Comparison of ENCODE assay signal across 1 cellular context in the genomic region with DNA sequence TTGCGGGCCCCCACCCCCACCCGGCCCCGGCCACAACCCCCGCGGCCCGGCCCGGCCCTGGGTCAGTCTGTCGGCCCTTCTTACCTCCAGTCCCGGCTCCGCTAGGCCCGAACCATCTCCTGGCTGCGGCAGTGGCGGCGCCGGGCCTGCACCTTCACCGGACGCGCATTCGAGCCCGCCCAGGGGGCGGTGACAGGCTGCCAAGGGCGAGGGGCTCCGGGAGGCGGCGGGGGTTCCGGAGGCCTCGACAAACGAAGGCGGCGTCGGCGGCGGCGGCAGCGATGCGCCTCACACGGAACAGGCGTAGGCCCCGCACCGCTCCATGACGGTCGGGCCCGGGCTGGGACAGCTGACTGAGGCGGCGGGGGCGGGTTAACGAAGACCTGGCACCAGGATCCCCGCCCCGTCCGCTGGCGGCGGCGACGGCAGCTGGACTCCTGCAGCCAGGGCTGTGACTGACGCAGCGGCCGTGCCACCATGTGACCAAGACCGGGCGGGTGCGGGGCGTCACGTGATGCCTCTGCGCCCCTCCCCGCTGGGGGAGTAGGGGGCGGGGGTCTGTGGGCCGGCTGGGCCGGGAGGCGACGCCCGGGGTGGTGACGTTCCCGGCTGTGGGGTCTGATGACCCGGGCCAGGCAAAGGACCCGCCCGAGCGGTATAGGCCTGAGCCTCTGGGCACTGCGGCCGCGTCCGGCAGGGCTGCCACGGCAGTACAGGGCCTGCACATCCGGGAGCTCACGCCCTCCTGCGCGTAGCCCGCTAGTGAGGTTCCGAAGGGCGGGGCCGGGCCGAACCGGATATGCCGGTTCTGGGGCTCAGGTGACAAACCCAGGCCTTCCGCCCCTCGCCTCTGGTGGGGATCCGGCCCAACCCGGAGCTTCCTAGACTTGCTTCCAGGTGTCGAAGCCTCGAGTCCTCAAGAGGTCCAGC.
TF ChIP-seq lines count a peak whose summit lies in the region.

A gene with protein sequence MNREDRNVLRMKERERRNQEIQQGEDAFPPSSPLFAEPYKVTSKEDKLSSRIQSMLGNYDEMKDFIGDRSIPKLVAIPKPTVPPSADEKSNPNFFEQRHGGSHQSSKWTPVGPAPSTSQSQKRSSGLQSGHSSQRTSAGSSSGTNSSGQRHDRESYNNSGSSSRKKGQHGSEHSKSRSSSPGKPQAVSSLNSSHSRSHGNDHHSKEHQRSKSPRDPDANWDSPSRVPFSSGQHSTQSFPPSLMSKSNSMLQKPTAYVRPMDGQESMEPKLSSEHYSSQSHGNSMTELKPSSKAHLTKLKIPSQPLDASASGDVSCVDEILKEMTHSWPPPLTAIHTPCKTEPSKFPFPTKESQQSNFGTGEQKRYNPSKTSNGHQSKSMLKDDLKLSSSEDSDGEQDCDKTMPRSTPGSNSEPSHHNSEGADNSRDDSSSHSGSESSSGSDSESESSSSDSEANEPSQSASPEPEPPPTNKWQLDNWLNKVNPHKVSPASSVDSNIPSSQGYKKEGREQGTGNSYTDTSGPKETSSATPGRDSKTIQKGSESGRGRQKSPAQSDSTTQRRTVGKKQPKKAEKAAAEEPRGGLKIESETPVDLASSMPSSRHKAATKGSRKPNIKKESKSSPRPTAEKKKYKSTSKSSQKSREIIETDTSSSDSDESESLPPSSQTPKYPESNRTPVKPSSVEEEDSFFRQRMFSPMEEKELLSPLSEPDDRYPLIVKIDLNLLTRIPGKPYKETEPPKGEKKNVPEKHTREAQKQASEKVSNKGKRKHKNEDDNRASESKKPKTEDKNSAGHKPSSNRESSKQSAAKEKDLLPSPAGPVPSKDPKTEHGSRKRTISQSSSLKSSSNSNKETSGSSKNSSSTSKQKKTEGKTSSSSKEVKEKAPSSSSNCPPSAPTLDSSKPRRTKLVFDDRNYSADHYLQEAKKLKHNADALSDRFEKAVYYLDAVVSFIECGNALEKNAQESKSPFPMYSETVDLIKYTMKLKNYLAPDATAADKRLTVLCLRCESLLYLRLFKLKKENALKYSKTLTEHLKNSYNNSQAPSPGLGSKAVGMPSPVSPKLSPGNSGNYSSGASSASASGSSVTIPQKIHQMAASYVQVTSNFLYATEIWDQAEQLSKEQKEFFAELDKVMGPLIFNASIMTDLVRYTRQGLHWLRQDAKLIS (minus strand): TSS at position 460 of the 930 bp plus-strand sequence. CDS start 26,445 bp downstream, outside the sequence.

TF ChIP-seq in WTC11, 78 proteins besides CTCF, POLR2A, EP300 and RAD21 (continued from another document and continues in another):
- TF ChIP-seq, protein P1, sequence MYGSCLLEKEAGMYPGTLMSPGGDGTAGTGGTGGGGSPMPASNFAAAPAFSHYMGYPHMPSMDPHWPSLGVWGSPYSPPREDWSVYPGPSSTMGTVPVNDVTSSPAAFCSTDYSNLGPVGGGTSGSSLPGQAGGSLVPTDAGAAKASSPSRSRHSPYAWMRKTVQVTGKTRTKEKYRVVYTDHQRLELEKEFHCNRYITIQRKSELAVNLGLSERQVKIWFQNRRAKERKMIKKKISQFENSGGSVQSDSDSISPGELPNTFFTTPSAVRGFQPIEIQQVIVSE (CRISPR knock-in tag; IDR thresholded peaks at IDR 0.05; ENCODE audit: borderline replicate concordance): no peak
- TF ChIP-seq MYBL2 (CRISPR knock-in tag; IDR thresholded peaks at IDR 0.05) (no peak), TEAD1 (CRISPR knock-in tag; IDR thresholded peaks at IDR 0.05) (peak; percentile 77; the same call in 1 of the 2 replicates), ELF4 (CRISPR knock-in tag; IDR thresholded peaks at IDR 0.05; ENCODE audit: low read depth) (no peak), GRHL2 (CRISPR knock-in tag; IDR thresholded peaks at IDR 0.05; ENCODE audit: insufficient replicate concordance, severe bottlenecking) (no peak), OVOL2 (CRISPR knock-in tag; IDR thresholded peaks at IDR 0.05; ENCODE audit: borderline replicate concordance) (no peak), TCF7 (CRISPR knock-in tag; IDR thresholded peaks at IDR 0.05; ENCODE audit: low read depth) (peak; percentile 77; the same call in 1 of the 2 replicates), ZNF232 (CRISPR knock-in tag; IDR thresholded peaks at IDR 0.05) (0 out of 2 replicates have a peak, but pooled peaks have one; percentile 64), ZBTB21 (CRISPR knock-in tag; IDR thresholded peaks at IDR 0.05; ENCODE audit: borderline replicate concordance) (peak; percentile 38; the same call in 1 of the 2 replicates), ZNF396 (CRISPR knock-in tag; IDR thresholded peaks at IDR 0.05; ENCODE audit: borderline replicate concordance) (no peak), ZNF263 (CRISPR knock-in tag; IDR thresholded peaks at IDR 0.05; ENCODE audit: low read depth) (no peak), SP1 (CRISPR knock-in tag; conservative IDR thresholded peaks at IDR 0.05) (peak; percentile 92), GTF2I (CRISPR knock-in tag; conservative IDR thresholded peaks at IDR 0.05) (no peak), GABPB1 (CRISPR knock-in tag; IDR thresholded peaks at IDR 0.05) (peak; percentile 61), ETV6 (CRISPR knock-in tag; IDR thresholded peaks at IDR 0.05) (peak; percentile 81), ZNF416 (CRISPR knock-in tag; IDR thresholded peaks at IDR 0.05) (peak; percentile 44; the same call in 1 of the 2 replicates), ZNF121 (CRISPR knock-in tag; IDR thresholded peaks at IDR 0.05) (peak; percentile 99), NR3C1 (CRISPR knock-in tag; conservative IDR thresholded peaks at IDR 0.05; ENCODE audit: low read depth) (0 out of 2 replicates have a peak, but pooled peaks have one; percentile 46)
- TF ChIP-seq, protein P2, sequence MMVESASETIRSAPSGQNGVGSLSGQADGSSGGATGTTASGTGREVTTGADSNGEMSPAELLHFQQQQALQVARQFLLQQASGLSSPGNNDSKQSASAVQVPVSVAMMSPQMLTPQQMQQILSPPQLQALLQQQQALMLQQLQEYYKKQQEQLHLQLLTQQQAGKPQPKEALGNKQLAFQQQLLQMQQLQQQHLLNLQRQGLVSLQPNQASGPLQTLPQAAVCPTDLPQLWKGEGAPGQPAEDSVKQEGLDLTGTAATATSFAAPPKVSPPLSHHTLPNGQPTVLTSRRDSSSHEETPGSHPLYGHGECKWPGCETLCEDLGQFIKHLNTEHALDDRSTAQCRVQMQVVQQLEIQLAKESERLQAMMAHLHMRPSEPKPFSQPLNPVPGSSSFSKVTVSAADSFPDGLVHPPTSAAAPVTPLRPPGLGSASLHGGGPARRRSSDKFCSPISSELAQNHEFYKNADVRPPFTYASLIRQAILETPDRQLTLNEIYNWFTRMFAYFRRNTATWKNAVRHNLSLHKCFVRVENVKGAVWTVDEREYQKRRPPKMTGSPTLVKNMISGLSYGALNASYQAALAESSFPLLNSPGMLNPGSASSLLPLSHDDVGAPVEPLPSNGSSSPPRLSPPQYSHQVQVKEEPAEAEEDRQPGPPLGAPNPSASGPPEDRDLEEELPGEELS (CRISPR knock-in tag; IDR thresholded peaks at IDR 0.05): peak; percentile 44; the same call in 1 of the 2 replicates
- TF ChIP-seq, protein P3, sequence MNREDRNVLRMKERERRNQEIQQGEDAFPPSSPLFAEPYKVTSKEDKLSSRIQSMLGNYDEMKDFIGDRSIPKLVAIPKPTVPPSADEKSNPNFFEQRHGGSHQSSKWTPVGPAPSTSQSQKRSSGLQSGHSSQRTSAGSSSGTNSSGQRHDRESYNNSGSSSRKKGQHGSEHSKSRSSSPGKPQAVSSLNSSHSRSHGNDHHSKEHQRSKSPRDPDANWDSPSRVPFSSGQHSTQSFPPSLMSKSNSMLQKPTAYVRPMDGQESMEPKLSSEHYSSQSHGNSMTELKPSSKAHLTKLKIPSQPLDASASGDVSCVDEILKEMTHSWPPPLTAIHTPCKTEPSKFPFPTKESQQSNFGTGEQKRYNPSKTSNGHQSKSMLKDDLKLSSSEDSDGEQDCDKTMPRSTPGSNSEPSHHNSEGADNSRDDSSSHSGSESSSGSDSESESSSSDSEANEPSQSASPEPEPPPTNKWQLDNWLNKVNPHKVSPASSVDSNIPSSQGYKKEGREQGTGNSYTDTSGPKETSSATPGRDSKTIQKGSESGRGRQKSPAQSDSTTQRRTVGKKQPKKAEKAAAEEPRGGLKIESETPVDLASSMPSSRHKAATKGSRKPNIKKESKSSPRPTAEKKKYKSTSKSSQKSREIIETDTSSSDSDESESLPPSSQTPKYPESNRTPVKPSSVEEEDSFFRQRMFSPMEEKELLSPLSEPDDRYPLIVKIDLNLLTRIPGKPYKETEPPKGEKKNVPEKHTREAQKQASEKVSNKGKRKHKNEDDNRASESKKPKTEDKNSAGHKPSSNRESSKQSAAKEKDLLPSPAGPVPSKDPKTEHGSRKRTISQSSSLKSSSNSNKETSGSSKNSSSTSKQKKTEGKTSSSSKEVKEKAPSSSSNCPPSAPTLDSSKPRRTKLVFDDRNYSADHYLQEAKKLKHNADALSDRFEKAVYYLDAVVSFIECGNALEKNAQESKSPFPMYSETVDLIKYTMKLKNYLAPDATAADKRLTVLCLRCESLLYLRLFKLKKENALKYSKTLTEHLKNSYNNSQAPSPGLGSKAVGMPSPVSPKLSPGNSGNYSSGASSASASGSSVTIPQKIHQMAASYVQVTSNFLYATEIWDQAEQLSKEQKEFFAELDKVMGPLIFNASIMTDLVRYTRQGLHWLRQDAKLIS (CRISPR knock-in tag; IDR thresholded peaks at IDR 0.05; ENCODE audit: borderline replicate concordance): no peak; the same call in 1 of the 2 replicates
- TF ChIP-seq, protein P4, sequence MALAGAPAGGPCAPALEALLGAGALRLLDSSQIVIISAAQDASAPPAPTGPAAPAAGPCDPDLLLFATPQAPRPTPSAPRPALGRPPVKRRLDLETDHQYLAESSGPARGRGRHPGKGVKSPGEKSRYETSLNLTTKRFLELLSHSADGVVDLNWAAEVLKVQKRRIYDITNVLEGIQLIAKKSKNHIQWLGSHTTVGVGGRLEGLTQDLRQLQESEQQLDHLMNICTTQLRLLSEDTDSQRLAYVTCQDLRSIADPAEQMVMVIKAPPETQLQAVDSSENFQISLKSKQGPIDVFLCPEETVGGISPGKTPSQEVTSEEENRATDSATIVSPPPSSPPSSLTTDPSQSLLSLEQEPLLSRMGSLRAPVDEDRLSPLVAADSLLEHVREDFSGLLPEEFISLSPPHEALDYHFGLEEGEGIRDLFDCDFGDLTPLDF (CRISPR knock-in tag; IDR thresholded peaks at IDR 0.05): no peak
- TF ChIP-seq, protein P5, sequence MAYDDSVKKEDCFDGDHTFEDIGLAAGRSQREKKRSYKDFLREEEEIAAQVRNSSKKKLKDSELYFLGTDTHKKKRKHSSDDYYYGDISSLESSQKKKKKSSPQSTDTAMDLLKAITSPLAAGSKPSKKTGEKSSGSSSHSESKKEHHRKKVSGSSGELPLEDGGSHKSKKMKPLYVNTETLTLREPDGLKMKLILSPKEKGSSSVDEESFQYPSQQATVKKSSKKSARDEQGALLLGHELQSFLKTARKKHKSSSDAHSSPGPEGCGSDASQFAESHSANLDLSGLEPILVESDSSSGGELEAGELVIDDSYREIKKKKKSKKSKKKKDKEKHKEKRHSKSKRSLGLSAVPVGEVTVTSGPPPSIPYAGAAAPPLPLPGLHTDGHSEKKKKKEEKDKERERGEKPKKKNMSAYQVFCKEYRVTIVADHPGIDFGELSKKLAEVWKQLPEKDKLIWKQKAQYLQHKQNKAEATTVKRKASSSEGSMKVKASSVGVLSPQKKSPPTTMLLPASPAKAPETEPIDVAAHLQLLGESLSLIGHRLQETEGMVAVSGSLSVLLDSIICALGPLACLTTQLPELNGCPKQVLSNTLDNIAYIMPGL (CRISPR knock-in tag; IDR thresholded peaks at IDR 0.05): peak; percentile 94
- TF ChIP-seq, protein P6, sequence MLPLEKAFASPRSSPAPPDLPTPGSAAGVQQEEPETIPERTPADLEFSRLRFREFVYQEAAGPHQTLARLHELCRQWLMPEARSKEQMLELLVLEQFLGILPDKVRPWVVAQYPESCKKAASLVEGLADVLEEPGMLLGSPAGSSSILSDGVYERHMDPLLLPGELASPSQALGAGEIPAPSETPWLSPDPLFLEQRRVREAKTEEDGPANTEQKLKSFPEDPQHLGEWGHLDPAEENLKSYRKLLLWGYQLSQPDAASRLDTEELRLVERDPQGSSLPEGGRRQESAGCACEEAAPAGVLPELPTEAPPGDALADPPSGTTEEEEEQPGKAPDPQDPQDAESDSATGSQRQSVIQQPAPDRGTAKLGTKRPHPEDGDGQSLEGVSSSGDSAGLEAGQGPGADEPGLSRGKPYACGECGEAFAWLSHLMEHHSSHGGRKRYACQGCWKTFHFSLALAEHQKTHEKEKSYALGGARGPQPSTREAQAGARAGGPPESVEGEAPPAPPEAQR (CRISPR knock-in tag; IDR thresholded peaks at IDR 0.05): no peak
- TF ChIP-seq, protein P7, sequence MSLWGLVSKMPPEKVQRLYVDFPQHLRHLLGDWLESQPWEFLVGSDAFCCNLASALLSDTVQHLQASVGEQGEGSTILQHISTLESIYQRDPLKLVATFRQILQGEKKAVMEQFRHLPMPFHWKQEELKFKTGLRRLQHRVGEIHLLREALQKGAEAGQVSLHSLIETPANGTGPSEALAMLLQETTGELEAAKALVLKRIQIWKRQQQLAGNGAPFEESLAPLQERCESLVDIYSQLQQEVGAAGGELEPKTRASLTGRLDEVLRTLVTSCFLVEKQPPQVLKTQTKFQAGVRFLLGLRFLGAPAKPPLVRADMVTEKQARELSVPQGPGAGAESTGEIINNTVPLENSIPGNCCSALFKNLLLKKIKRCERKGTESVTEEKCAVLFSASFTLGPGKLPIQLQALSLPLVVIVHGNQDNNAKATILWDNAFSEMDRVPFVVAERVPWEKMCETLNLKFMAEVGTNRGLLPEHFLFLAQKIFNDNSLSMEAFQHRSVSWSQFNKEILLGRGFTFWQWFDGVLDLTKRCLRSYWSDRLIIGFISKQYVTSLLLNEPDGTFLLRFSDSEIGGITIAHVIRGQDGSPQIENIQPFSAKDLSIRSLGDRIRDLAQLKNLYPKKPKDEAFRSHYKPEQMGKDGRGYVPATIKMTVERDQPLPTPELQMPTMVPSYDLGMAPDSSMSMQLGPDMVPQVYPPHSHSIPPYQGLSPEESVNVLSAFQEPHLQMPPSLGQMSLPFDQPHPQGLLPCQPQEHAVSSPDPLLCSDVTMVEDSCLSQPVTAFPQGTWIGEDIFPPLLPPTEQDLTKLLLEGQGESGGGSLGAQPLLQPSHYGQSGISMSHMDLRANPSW (CRISPR knock-in tag; conservative IDR thresholded peaks at IDR 0.05; ENCODE audit: low read depth): no peak
- TF ChIP-seq, protein P8, sequence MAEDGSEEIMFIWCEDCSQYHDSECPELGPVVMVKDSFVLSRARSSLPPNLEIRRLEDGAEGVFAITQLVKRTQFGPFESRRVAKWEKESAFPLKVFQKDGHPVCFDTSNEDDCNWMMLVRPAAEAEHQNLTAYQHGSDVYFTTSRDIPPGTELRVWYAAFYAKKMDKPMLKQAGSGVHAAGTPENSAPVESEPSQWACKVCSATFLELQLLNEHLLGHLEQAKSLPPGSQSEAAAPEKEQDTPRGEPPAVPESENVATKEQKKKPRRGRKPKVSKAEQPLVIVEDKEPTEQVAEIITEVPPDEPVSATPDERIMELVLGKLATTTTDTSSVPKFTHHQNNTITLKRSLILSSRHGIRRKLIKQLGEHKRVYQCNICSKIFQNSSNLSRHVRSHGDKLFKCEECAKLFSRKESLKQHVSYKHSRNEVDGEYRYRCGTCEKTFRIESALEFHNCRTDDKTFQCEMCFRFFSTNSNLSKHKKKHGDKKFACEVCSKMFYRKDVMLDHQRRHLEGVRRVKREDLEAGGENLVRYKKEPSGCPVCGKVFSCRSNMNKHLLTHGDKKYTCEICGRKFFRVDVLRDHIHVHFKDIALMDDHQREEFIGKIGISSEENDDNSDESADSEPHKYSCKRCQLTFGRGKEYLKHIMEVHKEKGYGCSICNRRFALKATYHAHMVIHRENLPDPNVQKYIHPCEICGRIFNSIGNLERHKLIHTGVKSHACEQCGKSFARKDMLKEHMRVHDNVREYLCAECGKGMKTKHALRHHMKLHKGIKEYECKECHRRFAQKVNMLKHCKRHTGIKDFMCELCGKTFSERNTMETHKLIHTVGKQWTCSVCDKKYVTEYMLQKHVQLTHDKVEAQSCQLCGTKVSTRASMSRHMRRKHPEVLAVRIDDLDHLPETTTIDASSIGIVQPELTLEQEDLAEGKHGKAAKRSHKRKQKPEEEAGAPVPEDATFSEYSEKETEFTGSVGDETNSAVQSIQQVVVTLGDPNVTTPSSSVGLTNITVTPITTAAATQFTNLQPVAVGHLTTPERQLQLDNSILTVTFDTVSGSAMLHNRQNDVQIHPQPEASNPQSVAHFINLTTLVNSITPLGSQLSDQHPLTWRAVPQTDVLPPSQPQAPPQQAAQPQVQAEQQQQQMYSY (CRISPR knock-in tag; IDR thresholded peaks at IDR 0.05): peak; percentile 90
